9 cellular contexts compared by ENCODE assay signal in genomic region chr14:97218336-97218712, GRCh38.
DNase-seq lines count a peak whose midpoint lies in the region; ATAC-seq and TF ChIP-seq lines count a peak whose summit lies in the region.
"Had no signal": no experiment of that assay in that cellular context is flagged by ENCODE, and none has a peak within 500 bp of the region (broad histone marks: within the 10 kb centered on the region; RNA-seq: fewer than 3 reads in every experiment).

No MANE protein-coding gene starts in this region.

- no peaks in the 10 kb centered on the region for H3K36me3 ChIP-seq in hepatocyte (replicated peaks; ENCODE audit: insufficient read depth, low read depth)

- peak overlapping the region; percentile 32 for H3K4me3 Mint-ChIP-seq in activated B cell treated with CpG ODN at 0.5 μM for 24 hours
- H3K4me3 Mint-ChIP-seq in Calu3 (ENCODE audit: low read depth, unreplicated experiment), result no peak overlapping the region

- H3K4me1 Mint-ChIP-seq in activated B cell treated with CpG ODN at 0.5 μM for 24 hours (peaks cover 4% of the 10 kb centered on the region), Calu3 (ENCODE audit: low read depth, unreplicated experiment) (no peaks in the 10 kb centered on the region)

- H3K4me3 ChIP-seq in GM12865 (ENCODE audit: low read depth, low read length) (peak overlapping the region; percentile 24; the same call in 1 of the 2 replicates), hepatocyte (peak overlapping the region; percentile 39), retinal pigment epithelial cell (ENCODE audit: low read length) (peak overlapping the region; percentile 54)

- peaks cover 10% of the 10 kb centered on the region for H3K4me1 ChIP-seq in hepatocyte (ENCODE audit: insufficient read depth)

- WGBS in hepatocyte (ENCODE audit: low lambda C conversion rate, missing lambda C conversion rate), result 9% methylated on average over 7 of the region's 13 CpGs

- no peak for ATAC-seq in activated B cell treated with CpG ODN at 0.5 μM for 24 hours (ENCODE audit: low read depth)

- H3K27ac Mint-ChIP-seq in activated B cell treated with CpG ODN at 0.5 μM for 24 hours (no peak overlapping the region), Calu3 (ENCODE audit: unreplicated experiment) (no peak overlapping the region)

- no peaks in the 10 kb centered on the region for H3K36me3 Mint-ChIP-seq in activated B cell treated with CpG ODN at 0.5 μM for 24 hours (ENCODE audit: low read depth)
- H3K36me3 Mint-ChIP-seq in Calu3 (ENCODE audit: insufficient read depth, unreplicated experiment), result no peaks in the 10 kb centered on the region

- POLR2A ChIA-PET in activated B cell treated with CpG ODN at 0.5 μM for 24 hours (lab: Charles Lee), result no interaction called here

- no peak for DNase-seq in GM12865 (ENCODE audit: low read depth)
- no peak for DNase-seq in activated B cell treated with CpG ODN at 0.5 μM for 24 hours
- DNase-seq in hepatocyte (ENCODE audit: low spot score), result no peak
- no peak for DNase-seq in retinal pigment epithelial cell (ENCODE audit: low read depth)
- DNase-seq in GM19240 (ENCODE audit: insufficient read length, low spot score), result no peak
- no peak for DNase-seq in NCI-H345 (lab: John Stamatoyannopoulos, UW)
- DNase-seq in Calu3, result no peak
- no peak for DNase-seq in activated CD4-positive, CD25-positive, alpha-beta regulatory T cell treated with anti-CD3 and anti-CD28 coated beads, Interleukin-2, amount 50 U/mL, for 72 hours
- DNase-seq: GDM1 had no signal

- H3K9me3 Mint-ChIP-seq in activated B cell treated with CpG ODN at 0.5 μM for 24 hours, result peaks cover 2% of the 10 kb centered on the region
- peaks cover 9% of the 10 kb centered on the region for H3K9me3 Mint-ChIP-seq in Calu3 (ENCODE audit: low read depth, unreplicated experiment)

- no peaks in the 10 kb centered on the region for H3K79me2 ChIP-seq in hepatocyte

- peaks cover 65% of the 10 kb centered on the region for H3K27me3 ChIP-seq in hepatocyte

- no peaks in the 10 kb centered on the region for H4K20me1 ChIP-seq in hepatocyte (ENCODE audit: insufficient read depth, poor library complexity, severe bottlenecking)

- H3K27me3 Mint-ChIP-seq in activated B cell treated with CpG ODN at 0.5 μM for 24 hours (peaks cover 40% of the 10 kb centered on the region), Calu3 (ENCODE audit: unreplicated experiment) (no peaks in the 10 kb centered on the region)

- no peak overlapping the region for H3K27ac ChIP-seq in hepatocyte

- no peaks in the 10 kb centered on the region for H3K9me2 ChIP-seq in hepatocyte (replicated peaks; ENCODE audit: insufficient read depth)

- CTCF ChIA-PET in activated B cell treated with CpG ODN at 0.5 μM for 24 hours (lab: Charles Lee), result no interaction called here
- CTCF ChIA-PET in Calu3 (lab: Charles Lee), result no interaction called here

- H2AFZ ChIP-seq in hepatocyte, result peak overlapping the region; percentile 88

- no TSS peak for BruUV-seq in Calu3 (replicated peaks; lab: Mats Ljungman, UMichigan)

- no peaks in the 10 kb centered on the region for H3K9me3 ChIP-seq in hepatocyte (ENCODE audit: low read depth)

- intact Hi-C loops in activated B cell treated with CpG ODN at 0.5 μM for 24 hours (cut with micrococcal nuclease), result no loop called here
- intact Hi-C loops in Calu3 (cut with micrococcal nuclease; ENCODE audit: unreplicated experiment), result no loop called here

- H3K4me2 ChIP-seq in hepatocyte, result peak overlapping the region; percentile 93

- TF ChIP-seq CTCF in GM12865 (IDR thresholded peaks at IDR 0.05; ENCODE audit: insufficient read depth, low read depth, low read length, missing control alignments), result no peak
- no peak for TF ChIP-seq CTCF in activated B cell treated with CpG ODN at 0.5 μM for 24 hours (IDR thresholded peaks at IDR 0.05)
- TF ChIP-seq CTCF in hepatocyte (IDR thresholded peaks at IDR 0.05; ENCODE audit: poor library complexity), result no peak
- TF ChIP-seq CTCF in retinal pigment epithelial cell (conservative IDR thresholded peaks at IDR 0.05; ENCODE audit: low read depth, low read length), result no peak
- TF ChIP-seq CTCF in Calu3 (IDR thresholded peaks at IDR 0.05; ENCODE audit: unreplicated experiment), result no peak
